Comparison of ENCODE assay signal across 16 cellular contexts in the genomic region with DNA sequence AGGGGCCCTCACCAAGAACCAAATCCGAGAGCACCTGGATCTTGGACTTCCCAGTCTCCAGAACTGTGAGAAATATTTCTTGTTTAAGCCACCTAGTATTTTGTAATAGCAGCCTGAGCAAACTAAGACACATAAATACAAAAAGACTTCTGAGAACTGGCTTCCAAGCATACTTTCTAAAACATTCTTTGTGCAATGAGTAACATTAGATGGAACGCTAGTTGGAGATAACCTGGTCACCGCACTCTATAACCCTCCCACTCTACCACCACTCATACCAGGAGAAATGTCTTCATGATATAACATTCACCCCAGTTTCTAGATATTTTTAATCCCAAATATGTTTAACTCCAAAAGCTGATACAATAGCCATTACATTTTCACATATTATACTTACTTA.
"Had no signal": no experiment of that assay in that cellular context is flagged by ENCODE, and none has a peak within 500 bp of the region (broad histone marks: within the 10 kb centered on the region; RNA-seq: fewer than 3 reads in every experiment).

No MANE protein-coding gene starts in this region.

- ATAC-seq: foreskin keratinocyte; left lung; natural killer cell treated with Interleukin-12 subunit alpha and Interleukin-12 subunit beta and Interleukin-15 and Interleukin-18, amount 100 ng/mL, for 72 hours; psoas muscle had no signal

- H3K36me3 ChIP-seq: left lung had no signal

- DNase-seq: activated CD4-positive, alpha-beta T cell treated with anti-CD3 and anti-CD28 coated beads for 4 hours; activated naive CD4-positive, alpha-beta T cell; cerebellar nuclear complex; endodermal cell; erythroblast; foreskin keratinocyte; head of caudate nucleus; islet precursor cell; left lung; occipital lobe; psoas muscle; sigmoid colon; stimulated activated CD4-positive, alpha-beta T cell treated with anti-CD3 and anti-CD28 coated beads, Interleukin-12 subunit alpha, Interleukin-12 subunit beta, amount 100 ng/mL, for 4 hours; stimulated activated CD4-positive, alpha-beta T cell treated with anti-CD3 and anti-CD28 coated beads, Interleukin-2, amount 100 ng/mL, for 48 hours; stimulated activated naive CD4-positive, alpha-beta T cell treated with Interleukin-2 at 50 U/mL for 16 hours had no signal

- H3K4me1 ChIP-seq: foreskin keratinocyte, left lung, psoas muscle, sigmoid colon had no signal

- H3K4me3 ChIP-seq: left lung, psoas muscle, sigmoid colon had no signal

- H3K27ac ChIP-seq: foreskin keratinocyte, left lung, psoas muscle, sigmoid colon had no signal

- H3K9me3 ChIP-seq: left lung, psoas muscle, sigmoid colon had no signal

- H3K27me3 ChIP-seq: foreskin keratinocyte, left lung, sigmoid colon had no signal
